8 cellular contexts compared by ENCODE assay signal in the genomic region with DNA sequence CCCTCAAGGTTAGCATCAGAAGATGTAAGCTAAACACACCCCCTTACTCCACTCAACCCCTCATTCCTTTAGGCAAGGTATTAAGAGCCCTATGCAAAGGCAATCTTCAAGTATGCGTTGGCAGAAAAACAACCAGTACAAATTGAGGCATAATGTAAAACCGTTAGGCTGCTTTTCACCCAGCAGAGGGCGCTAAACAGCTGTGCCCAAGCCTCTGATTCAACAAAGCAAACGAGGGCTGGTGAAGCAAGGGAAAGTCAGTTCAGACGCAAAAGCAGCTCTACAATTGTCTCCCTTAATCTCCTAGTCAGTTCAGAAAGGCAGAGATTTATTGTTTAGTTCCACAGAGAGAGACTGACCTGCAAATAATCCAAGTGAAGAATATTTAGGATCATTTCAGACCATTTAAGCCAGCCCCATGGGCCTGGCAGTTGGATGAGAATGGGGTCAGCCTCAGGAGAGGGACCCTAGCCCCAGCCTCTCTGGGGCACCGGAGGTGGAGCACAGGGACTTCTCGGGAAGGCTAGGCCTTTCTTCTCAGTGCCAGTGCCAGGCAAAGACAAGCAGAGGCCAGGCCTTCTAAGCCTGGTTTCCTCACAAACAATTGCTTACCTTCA. TPM values are rescaled to one million over a fixed set of nuclear protein-coding genes. Genes with fewer than 3 reads are reported as not detected.
DNase-seq lines count a peak whose midpoint lies in the region; ATAC-seq and TF ChIP-seq lines count a peak whose summit lies in the region.

No MANE protein-coding gene starts in this region.

- no peak overlapping the region for H3K4me2 ChIP-seq in OCI-LY7 (ENCODE audit: low read length)

- in situ Hi-C loops in KBM-7 (cut with MboI; ENCODE audit: low pct_unique_long_range_greater_than_20kb, low sequenced_read_pairs): no loop called here

- peaks cover 28% of the 10 kb centered on the region; the same call in 1 of the 2 replicates for H3K79me2 ChIP-seq in OCI-LY7 (ENCODE audit: insufficient read depth, low read depth, low read length)

- ATAC-seq in naive B cell (ENCODE audit: low read depth in 2 of 2): peak; percentile 68 to 85
- ATAC-seq in HG02938 (IDR thresholded peaks at IDR 0.05; ENCODE audit: unreplicated experiment): no peak

- H3K4me1 Mint-ChIP-seq in naive B cell: peaks cover 37 to 42% (median 38%) of the 10 kb centered on the region in 3 donors

- CTCF ChIA-PET in GM10248 (lab: Yijun Ruan, JAX) (interaction anchor here (0.7 to 6.4 kb wide), 21 partner anchors 11 to 330 kb away, joined by 3 to 58 read pairs (median 4); partner anchors contain the start of gene EXD2), OCI-LY7 (lab: Charles Lee; ENCODE audit: unreplicated experiment) (interaction anchor here (0.9 kb wide), 1 partner anchor 13 kb away, joined by 3 read pairs; no protein-coding TSS in a partner anchor)

- no peak overlapping the region for H2AFZ ChIP-seq in OCI-LY7 (ENCODE audit: low read length)

- H4K20me1 ChIP-seq in OCI-LY7 (ENCODE audit: insufficient read depth, low read length): peaks cover 16% of the 10 kb centered on the region

- POLR2A ChIA-PET in GM10248 (lab: Yijun Ruan, JAX) (interaction anchor here (0.6 kb wide), 1 partner anchor 14 kb away, joined by 3 read pairs; no protein-coding TSS in a partner anchor), OCI-LY7 (lab: Charles Lee) (interaction anchor here (0.7 kb wide), 1 partner anchor 1105 kb away, joined by 3 read pairs; no protein-coding TSS in a partner anchor)

- H3K4me3 ChIP-seq in OCI-LY7 (ENCODE audit: low read depth, low read length, poor library complexity, severe bottlenecking): no peak overlapping the region
- H3K4me3 ChIP-seq in esophagus (ENCODE audit: low read depth in 1 of 2, low read length in 2 of 2): no peak overlapping the region

- peak overlapping the region; percentile 4 to 86 (median 46) for H3K27ac Mint-ChIP-seq in naive B cell

- no peaks in the 10 kb centered on the region for H3K36me3 Mint-ChIP-seq in naive B cell

- TF ChIP-seq CTCF in GM10248 (IDR thresholded peaks at IDR 0.05; ENCODE audit: control extremely low read depth, extremely low read depth, low read depth, missing control alignments): peak; percentile 93
- TF ChIP-seq CTCF in OCI-LY7 (conservative IDR thresholded peaks at IDR 0.05; ENCODE audit: low read length): peak; percentile 97

- 14 to 16% methylated on average over 7 of the region's 7 CpGs for WGBS in esophagus, 2 donors

- DNase-seq in GM10248 (ENCODE audit: extremely low spot score): peak; percentile 71
- peak; percentile 75 for DNase-seq in KBM-7
- peak; percentile 79 for DNase-seq in OCI-LY7 (ENCODE audit: low spot score)
- peak; percentile 63 for DNase-seq in activated T-cell treated with anti-CD3 and anti-CD28 coated beads for 4 hours
- peak; percentile 46 for DNase-seq in naive B cell
- DNase-seq in stimulated activated naive CD4-positive, alpha-beta T cell (lab: John Stamatoyannopoulos, UW): peak; percentile 13 to 80 (median 60)

- H3K9me3 ChIP-seq in OCI-LY7 (ENCODE audit: low read length) (no peaks in the 10 kb centered on the region), esophagus (ENCODE audit: control insufficient read depth in 2 of 2, insufficient read depth in 1 of 2, low read depth in 1 of 2, low read length in 1 of 2) (no peaks in the 10 kb centered on the region)

- H3K27me3 Mint-ChIP-seq in naive B cell: no peaks in the 10 kb centered on the region

- no peaks in the 10 kb centered on the region for H3K9me3 Mint-ChIP-seq in naive B cell

- no peaks in the 10 kb centered on the region for H3K9me2 ChIP-seq in OCI-LY7 (ENCODE audit: insufficient read depth, low read length)

- intact Hi-C loops in OCI-LY7 (cut with micrococcal nuclease; ENCODE audit: unreplicated experiment): loop anchor here (1.0 to 5.0 kb wide), 2 partner anchors 22 to 113 kb away; no protein-coding TSS in a partner anchor

- BruUV-seq in OCI-LY7 (replicated peaks; lab: Mats Ljungman, UMichigan): no TSS peak

- no peak overlapping the region for H3K4me3 Mint-ChIP-seq in naive B cell

- H3K27ac ChIP-seq in OCI-LY7 (ENCODE audit: low read depth, low read length, poor library complexity, severe bottlenecking): no peak overlapping the region
- H3K27ac ChIP-seq in esophagus (ENCODE audit: low read depth in 2 of 2, low read length in 1 of 2): peak overlapping the region; percentile 69 to 74

- no peaks in the 10 kb centered on the region for H3K4me1 ChIP-seq in OCI-LY7 (ENCODE audit: insufficient read depth, low read length, poor library complexity, severe bottlenecking)
- H3K4me1 ChIP-seq in esophagus (ENCODE audit: control insufficient read depth in 2 of 2, insufficient read depth in 2 of 2, low read length in 1 of 2): peaks cover 0 to 4% of the 10 kb centered on the region in 2 donors

- H3K36me3 ChIP-seq in OCI-LY7 (ENCODE audit: insufficient read depth, low read length) (peaks cover 6% of the 10 kb centered on the region; the same call in 1 of the 2 replicates), esophagus (ENCODE audit: control insufficient read depth in 2 of 2, insufficient read depth in 2 of 2, low read length in 1 of 2) (no peaks in the 10 kb centered on the region)

- H3K27me3 ChIP-seq in esophagus (ENCODE audit: control insufficient read depth in 1 of 2, insufficient read depth in 2 of 2, low read length in 2 of 2): no peaks in the 10 kb centered on the region

RNA-seq across cellular contexts. Expression of gene DCAF5, which starts 23.5 kb away (rescaled TPM):
- total RNA-seq in OCI-LY7 (2014; rRNA removed; shearing (Covaris generic)): 17.8 and 23.1 TPM in 2 replicates
- total RNA-seq in OCI-LY7 (2022): 46.0 and 46.5 TPM in 2 replicates
- 10 to 100 TPM; 21.8 to 26.9 TPM for polyA plus RNA-seq in esophagus
- polyA plus RNA-seq in naive B cell (ENCODE audit: low read depth in 6 of 6): 10 to 100 TPM; 35.7 to 66.1 (median 49.3) TPM
